Comparison of ENCODE assay signal across 17 cellular contexts in the genomic region with DNA sequence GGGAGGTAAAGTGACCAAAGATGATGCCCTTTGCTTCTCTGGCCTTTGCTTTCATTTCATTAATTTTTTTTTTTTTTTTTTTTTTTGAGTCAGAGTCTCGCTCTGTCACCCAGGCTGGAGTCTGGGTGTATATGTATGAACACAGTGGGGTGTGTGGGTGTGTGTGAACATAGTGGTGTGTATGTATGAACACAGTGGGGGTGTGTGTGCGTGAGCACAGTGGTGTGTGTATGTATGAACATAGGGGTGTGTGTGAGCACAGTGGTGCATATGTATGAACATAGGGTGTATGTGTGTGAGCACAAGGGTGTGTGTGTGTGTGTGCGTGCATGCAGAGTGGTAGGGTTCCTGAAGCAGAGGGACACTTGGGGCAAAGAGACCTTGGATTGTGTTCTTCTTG. TPM values are rescaled to one million over a fixed set of nuclear protein-coding genes. Genes with fewer than 3 reads are reported as not detected.
DNase-seq lines count a peak whose midpoint lies in the region; ATAC-seq and TF ChIP-seq lines count a peak whose summit lies in the region.
"Had no signal": no experiment of that assay in that cellular context is flagged by ENCODE, and none has a peak within 500 bp of the region (broad histone marks: within the 10 kb centered on the region; RNA-seq: fewer than 3 reads in every experiment).

No MANE protein-coding gene starts in this region.

- H2AFZ ChIP-seq in PC-3 (ENCODE audit: low read length): no peak overlapping the region

- no peaks in the 10 kb centered on the region for H3K9me2 ChIP-seq in PC-3 (replicated peaks; ENCODE audit: low read length)

- H4K20me1 ChIP-seq in PC-3 (ENCODE audit: low read length): peaks cover 72% of the 10 kb centered on the region

- H3K79me2 ChIP-seq in PC-3 (ENCODE audit: low read length): peaks cover 99% of the 10 kb centered on the region

- no peak overlapping the region for H3K4me2 ChIP-seq in PC-3 (ENCODE audit: low read length)

- CTCF ChIA-PET in PC-3 (lab: Charles Lee): interaction anchor here (0.7 kb wide), 1 partner anchor 16 kb away, joined by 3 read pairs; no protein-coding TSS in a partner anchor

- H3K9me3 ChIP-seq in left ventricle myocardium inferior (replicated peaks) (no peaks in the 10 kb centered on the region), ascending aorta (peaks cover 0 to 8% of the 10 kb centered on the region in 2 donors), upper lobe of right lung (no peaks in the 10 kb centered on the region), PC-3 (ENCODE audit: low read length) (no peaks in the 10 kb centered on the region)
- H3K9me3 ChIP-seq: body of pancreas had no signal

- DNase-seq in Right ventricle myocardium inferior (ENCODE audit: missing footprints) (no peak), left ventricle myocardium inferior (no peak), ascending aorta (ENCODE audit: low spot score in 2 of 2) (no peak), memory B cell (ENCODE audit: low spot score in 2 of 2) (no peak), upper lobe of right lung (no peak), PC-3 (no peak)
- DNase-seq: activated CD4-positive, alpha-beta T cell treated with anti-CD3 and anti-CD28 coated beads, Interleukin-2, amount 10 ng/mL, durations not matched to agents 24 days and 14 days; body of pancreas; CD4-positive, CD25-positive, alpha-beta regulatory T cell; cortex of kidney; heart right ventricle; immature natural killer cell; MV-4-11; NCI-H1694 treated with DMSO at 0.1 percent for 48 hours; NCI-H69 had no signal

- intact Hi-C loops in Right ventricle myocardium inferior (cut with DNase I): no loop called here
- intact Hi-C loops in left ventricle myocardium inferior (cut with micrococcal nuclease): no loop called here
- intact Hi-C loops in ascending aorta (cut with DNase I): no loop called here
- intact Hi-C loops in upper lobe of right lung (cut with DNase I): no loop called here
- intact Hi-C loops in PC-3 (cut with micrococcal nuclease): no loop called here

- H3K27ac Mint-ChIP-seq in memory B cell: peak overlapping the region; percentile 24
- H3K27ac Mint-ChIP-seq: activated CD4-positive, alpha-beta T cell treated with anti-CD3 and anti-CD28 coated beads, Interleukin-2, amount 10 ng/mL, durations not matched to agents 24 days and 14 days; activated naive CD8-positive, alpha-beta T cell had no signal

- no TSS peak for BruUV-seq in PC-3 (replicated peaks; lab: Mats Ljungman, UMichigan)

- H3K4me1 Mint-ChIP-seq in memory B cell: peaks cover 35% of the 10 kb centered on the region

- H3K27me3 Mint-ChIP-seq in memory B cell: no peaks in the 10 kb centered on the region
- H3K27me3 Mint-ChIP-seq: activated CD4-positive, alpha-beta T cell treated with anti-CD3 and anti-CD28 coated beads, Interleukin-2, amount 10 ng/mL, durations not matched to agents 24 days and 14 days; activated naive CD8-positive, alpha-beta T cell; CD4-positive, CD25-positive, alpha-beta regulatory T cell had no signal

- no peak overlapping the region for H3K4me3 ChIP-seq in left ventricle myocardium inferior
- no peak overlapping the region for H3K4me3 ChIP-seq in ascending aorta
- H3K4me3 ChIP-seq in upper lobe of right lung: no peak overlapping the region
- no peak overlapping the region for H3K4me3 ChIP-seq in PC-3 (ENCODE audit: low read length)
- H3K4me3 ChIP-seq: body of pancreas had no signal

- H3K36me3 ChIP-seq in left ventricle myocardium inferior (no peaks in the 10 kb centered on the region), ascending aorta (no peaks in the 10 kb centered on the region), upper lobe of right lung (peaks cover 12% of the 10 kb centered on the region), PC-3 (ENCODE audit: low read depth, low read length) (peaks cover 16% of the 10 kb centered on the region)

- peak; percentile 27 for ATAC-seq in Right ventricle myocardium inferior
- no peak for ATAC-seq in memory B cell (ENCODE audit: low read depth)
- peak; percentile 37 for ATAC-seq in upper lobe of right lung
- no peak for ATAC-seq in HG03439 (IDR thresholded peaks at IDR 0.05; ENCODE audit: unreplicated experiment)
- ATAC-seq in PC-3: no peak
- ATAC-seq: body of pancreas had no signal

- TF ChIP-seq CTCF in left ventricle myocardium inferior (IDR thresholded peaks at IDR 0.05; ENCODE audit: borderline replicate concordance) (no peak), ascending aorta (IDR thresholded peaks at IDR 0.05) (no peak), upper lobe of right lung (IDR thresholded peaks at IDR 0.05) (no peak), PC-3 (conservative IDR thresholded peaks at IDR 0.05; ENCODE audit: low read depth, low read length) (no peak)

- H3K4me1 ChIP-seq in left ventricle myocardium inferior (peaks cover 94% of the 10 kb centered on the region), ascending aorta (peaks cover 13 to 53% of the 10 kb centered on the region in 2 donors), upper lobe of right lung (peaks cover 35% of the 10 kb centered on the region), PC-3 (ENCODE audit: insufficient read depth, low read length) (peaks cover 13% of the 10 kb centered on the region)

- POLR2A ChIA-PET in PC-3 (lab: Charles Lee; ENCODE audit: unreplicated experiment): no interaction called here

- peaks cover 11% of the 10 kb centered on the region for H3K36me3 Mint-ChIP-seq in memory B cell

- H3F3A ChIP-seq in PC-3 (ENCODE audit: low read length, unreplicated experiment): no peaks in the 10 kb centered on the region

- no peaks in the 10 kb centered on the region for H3K9me3 Mint-ChIP-seq in memory B cell
- H3K9me3 Mint-ChIP-seq: activated CD4-positive, alpha-beta T cell treated with anti-CD3 and anti-CD28 coated beads, Interleukin-2, amount 10 ng/mL, durations not matched to agents 24 days and 14 days; CD4-positive, CD25-positive, alpha-beta regulatory T cell; immature natural killer cell had no signal

- no peak overlapping the region for H3K9ac ChIP-seq in PC-3 (ENCODE audit: low read length)

- H3K27ac ChIP-seq in left ventricle myocardium inferior (replicated peaks) (no peak overlapping the region), ascending aorta (peak overlapping the region; percentile 69 to 72), upper lobe of right lung (no peak overlapping the region), PC-3 (ENCODE audit: low read length) (no peak overlapping the region)

- H3K27me3 ChIP-seq in left ventricle myocardium inferior (ENCODE audit: low read depth): no peaks in the 10 kb centered on the region
- no peaks in the 10 kb centered on the region for H3K27me3 ChIP-seq in ascending aorta
- H3K27me3 ChIP-seq in upper lobe of right lung: no peaks in the 10 kb centered on the region
- no peaks in the 10 kb centered on the region for H3K27me3 ChIP-seq in PC-3 (ENCODE audit: low read length)
- H3K27me3 ChIP-seq: body of pancreas, heart right ventricle had no signal

- H3K4me3 Mint-ChIP-seq in memory B cell: no peak overlapping the region
- H3K4me3 Mint-ChIP-seq: activated CD4-positive, alpha-beta T cell treated with anti-CD3 and anti-CD28 coated beads, Interleukin-2, amount 10 ng/mL, durations not matched to agents 24 days and 14 days; activated naive CD8-positive, alpha-beta T cell had no signal

RNA-seq across cellular contexts. Expression of a gene that starts 9.6 kb away (rescaled TPM):
- 151 TPM for total RNA-seq in Right ventricle myocardium inferior
- 137 TPM for total RNA-seq in left ventricle myocardium inferior
- 302 TPM for total RNA-seq in ascending aorta
- total RNA-seq in upper lobe of right lung: 172 TPM
- total RNA-seq in PC-3 (2014; rRNA removed): 306 and 466 TPM in 2 replicates

Comparison
In these comparisons a context has a peak if more than half of its experiments do, and no peak if none do; other contexts are left out.
1. ATAC-seq: peak in Right ventricle myocardium inferior (single experiment) and upper lobe of right lung (single experiment); none in memory B cell (single experiment), HG03439 (single experiment) and PC-3 (single experiment).
2. H3K27ac ChIP-seq: peak in ascending aorta (2 of 2); none in left ventricle myocardium inferior (single experiment), upper lobe of right lung (single experiment) and PC-3 (single experiment).